ENCODE assay signal across 1 cellular context in the genomic region with DNA sequence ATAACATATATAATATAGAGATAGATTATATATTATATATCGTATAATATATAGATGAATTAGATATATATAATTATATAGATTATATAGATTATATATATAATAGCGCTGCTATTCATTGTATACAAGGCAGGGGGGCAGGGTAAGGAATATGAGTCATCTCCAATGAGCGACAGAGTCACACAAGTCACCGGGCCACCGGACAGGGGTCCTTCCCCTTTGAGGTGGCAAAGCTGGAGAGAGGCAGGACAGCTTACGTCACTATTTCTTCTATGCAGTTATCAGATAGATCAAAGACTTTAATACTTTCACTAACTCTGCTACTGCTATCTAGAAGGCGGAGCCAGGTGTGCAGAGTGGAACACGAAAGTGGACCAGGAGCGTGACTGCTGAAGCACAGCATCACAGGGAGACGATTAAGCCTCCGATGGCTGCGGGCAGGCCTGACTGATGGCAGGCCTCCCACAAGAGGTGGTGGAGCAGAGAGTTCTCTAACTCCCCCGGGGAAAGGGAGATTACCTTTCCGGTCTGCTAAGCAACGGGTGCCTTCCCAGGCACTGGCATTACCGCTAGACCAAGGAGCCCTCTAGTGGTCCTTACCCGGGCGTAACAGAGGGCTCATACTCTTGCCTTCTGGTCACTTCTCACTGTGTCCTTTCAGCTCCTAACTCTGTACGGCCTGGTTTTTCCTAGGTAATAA.
TF ChIP-seq lines count a peak whose summit lies in the region.

No MANE protein-coding gene starts in this region.

TF ChIP-seq in GM12878, 131 proteins besides CTCF, POLR2A, EP300 and RAD21 (continued from another document):
- TF ChIP-seq, protein P1, sequence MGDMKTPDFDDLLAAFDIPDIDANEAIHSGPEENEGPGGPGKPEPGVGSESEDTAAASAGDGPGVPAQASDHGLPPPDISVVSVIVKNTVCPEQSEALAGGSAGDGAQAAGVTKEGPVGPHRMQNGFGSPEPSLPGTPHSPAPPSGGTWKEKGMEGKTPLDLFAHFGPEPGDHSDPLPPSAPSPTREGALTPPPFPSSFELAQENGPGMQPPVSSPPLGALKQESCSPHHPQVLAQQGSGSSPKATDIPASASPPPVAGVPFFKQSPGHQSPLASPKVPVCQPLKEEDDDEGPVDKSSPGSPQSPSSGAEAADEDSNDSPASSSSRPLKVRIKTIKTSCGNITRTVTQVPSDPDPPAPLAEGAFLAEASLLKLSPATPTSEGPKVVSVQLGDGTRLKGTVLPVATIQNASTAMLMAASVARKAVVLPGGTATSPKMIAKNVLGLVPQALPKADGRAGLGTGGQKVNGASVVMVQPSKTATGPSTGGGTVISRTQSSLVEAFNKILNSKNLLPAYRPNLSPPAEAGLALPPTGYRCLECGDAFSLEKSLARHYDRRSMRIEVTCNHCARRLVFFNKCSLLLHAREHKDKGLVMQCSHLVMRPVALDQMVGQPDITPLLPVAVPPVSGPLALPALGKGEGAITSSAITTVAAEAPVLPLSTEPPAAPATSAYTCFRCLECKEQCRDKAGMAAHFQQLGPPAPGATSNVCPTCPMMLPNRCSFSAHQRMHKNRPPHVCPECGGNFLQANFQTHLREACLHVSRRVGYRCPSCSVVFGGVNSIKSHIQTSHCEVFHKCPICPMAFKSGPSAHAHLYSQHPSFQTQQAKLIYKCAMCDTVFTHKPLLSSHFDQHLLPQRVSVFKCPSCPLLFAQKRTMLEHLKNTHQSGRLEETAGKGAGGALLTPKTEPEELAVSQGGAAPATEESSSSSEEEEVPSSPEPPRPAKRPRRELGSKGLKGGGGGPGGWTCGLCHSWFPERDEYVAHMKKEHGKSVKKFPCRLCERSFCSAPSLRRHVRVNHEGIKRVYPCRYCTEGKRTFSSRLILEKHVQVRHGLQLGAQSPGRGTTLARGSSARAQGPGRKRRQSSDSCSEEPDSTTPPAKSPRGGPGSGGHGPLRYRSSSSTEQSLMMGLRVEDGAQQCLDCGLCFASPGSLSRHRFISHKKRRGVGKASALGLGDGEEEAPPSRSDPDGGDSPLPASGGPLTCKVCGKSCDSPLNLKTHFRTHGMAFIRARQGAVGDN (IDR thresholded peaks at IDR 0.05), result no peak
- TF ChIP-seq, protein P2, sequence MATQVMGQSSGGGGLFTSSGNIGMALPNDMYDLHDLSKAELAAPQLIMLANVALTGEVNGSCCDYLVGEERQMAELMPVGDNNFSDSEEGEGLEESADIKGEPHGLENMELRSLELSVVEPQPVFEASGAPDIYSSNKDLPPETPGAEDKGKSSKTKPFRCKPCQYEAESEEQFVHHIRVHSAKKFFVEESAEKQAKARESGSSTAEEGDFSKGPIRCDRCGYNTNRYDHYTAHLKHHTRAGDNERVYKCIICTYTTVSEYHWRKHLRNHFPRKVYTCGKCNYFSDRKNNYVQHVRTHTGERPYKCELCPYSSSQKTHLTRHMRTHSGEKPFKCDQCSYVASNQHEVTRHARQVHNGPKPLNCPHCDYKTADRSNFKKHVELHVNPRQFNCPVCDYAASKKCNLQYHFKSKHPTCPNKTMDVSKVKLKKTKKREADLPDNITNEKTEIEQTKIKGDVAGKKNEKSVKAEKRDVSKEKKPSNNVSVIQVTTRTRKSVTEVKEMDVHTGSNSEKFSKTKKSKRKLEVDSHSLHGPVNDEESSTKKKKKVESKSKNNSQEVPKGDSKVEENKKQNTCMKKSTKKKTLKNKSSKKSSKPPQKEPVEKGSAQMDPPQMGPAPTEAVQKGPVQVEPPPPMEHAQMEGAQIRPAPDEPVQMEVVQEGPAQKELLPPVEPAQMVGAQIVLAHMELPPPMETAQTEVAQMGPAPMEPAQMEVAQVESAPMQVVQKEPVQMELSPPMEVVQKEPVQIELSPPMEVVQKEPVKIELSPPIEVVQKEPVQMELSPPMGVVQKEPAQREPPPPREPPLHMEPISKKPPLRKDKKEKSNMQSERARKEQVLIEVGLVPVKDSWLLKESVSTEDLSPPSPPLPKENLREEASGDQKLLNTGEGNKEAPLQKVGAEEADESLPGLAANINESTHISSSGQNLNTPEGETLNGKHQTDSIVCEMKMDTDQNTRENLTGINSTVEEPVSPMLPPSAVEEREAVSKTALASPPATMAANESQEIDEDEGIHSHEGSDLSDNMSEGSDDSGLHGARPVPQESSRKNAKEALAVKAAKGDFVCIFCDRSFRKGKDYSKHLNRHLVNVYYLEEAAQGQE (IDR thresholded peaks at IDR 0.05; ENCODE audit: low read depth, low read length), result no peak
- no peak for TF ChIP-seq NR2C1 (IDR thresholded peaks at IDR 0.05)
- TF ChIP-seq, protein P3, sequence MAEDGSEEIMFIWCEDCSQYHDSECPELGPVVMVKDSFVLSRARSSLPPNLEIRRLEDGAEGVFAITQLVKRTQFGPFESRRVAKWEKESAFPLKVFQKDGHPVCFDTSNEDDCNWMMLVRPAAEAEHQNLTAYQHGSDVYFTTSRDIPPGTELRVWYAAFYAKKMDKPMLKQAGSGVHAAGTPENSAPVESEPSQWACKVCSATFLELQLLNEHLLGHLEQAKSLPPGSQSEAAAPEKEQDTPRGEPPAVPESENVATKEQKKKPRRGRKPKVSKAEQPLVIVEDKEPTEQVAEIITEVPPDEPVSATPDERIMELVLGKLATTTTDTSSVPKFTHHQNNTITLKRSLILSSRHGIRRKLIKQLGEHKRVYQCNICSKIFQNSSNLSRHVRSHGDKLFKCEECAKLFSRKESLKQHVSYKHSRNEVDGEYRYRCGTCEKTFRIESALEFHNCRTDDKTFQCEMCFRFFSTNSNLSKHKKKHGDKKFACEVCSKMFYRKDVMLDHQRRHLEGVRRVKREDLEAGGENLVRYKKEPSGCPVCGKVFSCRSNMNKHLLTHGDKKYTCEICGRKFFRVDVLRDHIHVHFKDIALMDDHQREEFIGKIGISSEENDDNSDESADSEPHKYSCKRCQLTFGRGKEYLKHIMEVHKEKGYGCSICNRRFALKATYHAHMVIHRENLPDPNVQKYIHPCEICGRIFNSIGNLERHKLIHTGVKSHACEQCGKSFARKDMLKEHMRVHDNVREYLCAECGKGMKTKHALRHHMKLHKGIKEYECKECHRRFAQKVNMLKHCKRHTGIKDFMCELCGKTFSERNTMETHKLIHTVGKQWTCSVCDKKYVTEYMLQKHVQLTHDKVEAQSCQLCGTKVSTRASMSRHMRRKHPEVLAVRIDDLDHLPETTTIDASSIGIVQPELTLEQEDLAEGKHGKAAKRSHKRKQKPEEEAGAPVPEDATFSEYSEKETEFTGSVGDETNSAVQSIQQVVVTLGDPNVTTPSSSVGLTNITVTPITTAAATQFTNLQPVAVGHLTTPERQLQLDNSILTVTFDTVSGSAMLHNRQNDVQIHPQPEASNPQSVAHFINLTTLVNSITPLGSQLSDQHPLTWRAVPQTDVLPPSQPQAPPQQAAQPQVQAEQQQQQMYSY (CRISPR knock-in tag; IDR thresholded peaks at IDR 0.05), result no peak
- TF ChIP-seq RAD51 (IDR thresholded peaks at IDR 0.05), result no peak
- TF ChIP-seq IKZF1 (conservative IDR thresholded peaks at IDR 0.05), result no peak
- no peak for TF ChIP-seq STAT1 (conservative IDR thresholded peaks at IDR 0.05)
- no peak for TF ChIP-seq RFX5 (IDR thresholded peaks at IDR 0.05; ENCODE audit: low read depth, low read length)
- TF ChIP-seq SUPT20H (IDR thresholded peaks at IDR 0.05; ENCODE audit: borderline replicate concordance, control insufficient read depth, low read depth, low read length), result no peak
- no peak for TF ChIP-seq CREM (IDR thresholded peaks at IDR 0.05; ENCODE audit: low read depth)
- no peak for TF ChIP-seq SIX5 (IDR thresholded peaks at IDR 0.05; ENCODE audit: low read depth, low read length, severe bottlenecking)
- TF ChIP-seq, protein P4, sequence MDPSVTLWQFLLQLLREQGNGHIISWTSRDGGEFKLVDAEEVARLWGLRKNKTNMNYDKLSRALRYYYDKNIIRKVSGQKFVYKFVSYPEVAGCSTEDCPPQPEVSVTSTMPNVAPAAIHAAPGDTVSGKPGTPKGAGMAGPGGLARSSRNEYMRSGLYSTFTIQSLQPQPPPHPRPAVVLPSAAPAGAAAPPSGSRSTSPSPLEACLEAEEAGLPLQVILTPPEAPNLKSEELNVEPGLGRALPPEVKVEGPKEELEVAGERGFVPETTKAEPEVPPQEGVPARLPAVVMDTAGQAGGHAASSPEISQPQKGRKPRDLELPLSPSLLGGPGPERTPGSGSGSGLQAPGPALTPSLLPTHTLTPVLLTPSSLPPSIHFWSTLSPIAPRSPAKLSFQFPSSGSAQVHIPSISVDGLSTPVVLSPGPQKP (IDR thresholded peaks at IDR 0.05; ENCODE audit: low read depth, low read length), result no peak
- 0 out of 2 replicates have a peak, but pooled peaks have one; percentile 26 for TF ChIP-seq PAX5 (IDR thresholded peaks at IDR 0.05; ENCODE audit: borderline replicate concordance, low read depth, low read length)
- TF ChIP-seq STAT3 (IDR thresholded peaks at IDR 0.05; ENCODE audit: low read depth, low read length), result no peak
